1 cellular context compared by ENCODE assay signal in genomic region chr3:194494951-194495374, GRCh38.
TF ChIP-seq lines count a peak whose summit lies in the region.

No MANE protein-coding gene starts in this region.

TF ChIP-seq in liver, 16 proteins besides CTCF, POLR2A, EP300 and RAD21 (continued from another document):
- TF ChIP-seq REST (IDR thresholded peaks at IDR 0.05) = peak; percentile 58
- peak; percentile 51 for TF ChIP-seq HNF4G (IDR thresholded peaks at IDR 0.05)
- peak; percentile 83 for TF ChIP-seq TAF1 (conservative IDR thresholded peaks at IDR 0.05)
TF ChIP-seq in liver: peak in this region for 16.
